ENCODE assay signal across 15 cellular contexts in the genomic region with DNA sequence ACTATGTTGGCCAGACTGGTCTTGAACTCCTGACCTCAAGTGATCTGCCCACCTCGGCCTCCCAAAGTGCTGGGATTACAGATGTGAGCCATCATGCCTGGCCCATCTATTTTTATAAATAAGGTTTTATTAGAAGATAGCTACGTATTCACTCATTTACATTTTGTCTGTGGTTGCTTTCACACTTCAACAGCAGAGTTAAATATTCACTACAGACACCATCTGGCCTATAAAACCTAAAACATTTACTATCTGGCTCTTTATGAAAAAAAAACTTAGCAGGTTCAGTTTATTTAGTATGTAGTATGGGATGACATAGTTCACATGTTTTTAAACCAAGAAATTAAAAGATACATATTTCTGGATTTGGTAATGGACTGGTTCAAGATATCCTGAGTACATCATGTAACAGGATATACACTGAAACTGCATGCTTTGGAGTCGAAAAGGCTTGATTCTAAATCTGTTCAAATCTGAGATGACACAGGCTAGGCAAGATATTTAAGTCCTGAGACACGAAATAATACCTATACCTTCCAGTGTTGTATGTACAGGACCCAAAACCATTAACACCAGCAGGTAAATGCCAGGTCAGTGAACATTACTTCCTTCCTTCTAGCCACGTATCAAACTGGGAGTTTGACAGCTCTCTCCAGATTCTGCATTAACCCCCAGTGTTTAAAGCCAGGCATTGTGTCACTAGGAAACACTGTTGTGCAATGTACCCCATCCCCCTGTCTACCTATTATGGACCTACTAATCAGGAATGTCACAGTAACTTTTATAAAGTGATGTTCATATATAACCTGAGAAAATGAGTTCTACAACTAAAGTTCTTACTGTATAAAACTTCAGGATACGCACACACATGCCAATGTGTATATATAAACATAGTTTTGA. TPM values are rescaled to one million over a fixed set of nuclear protein-coding genes. Genes with fewer than 3 reads are reported as not detected.
DNase-seq lines count a peak whose midpoint lies in the region; ATAC-seq and TF ChIP-seq lines count a peak whose summit lies in the region.
"Had no signal": no experiment of that assay in that cellular context is flagged by ENCODE, and none has a peak within 500 bp of the region (broad histone marks: within the 10 kb centered on the region; RNA-seq: fewer than 3 reads in every experiment).

No MANE protein-coding gene starts in this region.

- H3K4me1 ChIP-seq in naive thymus-derived CD4-positive, alpha-beta T cell (ENCODE audit: control insufficient read depth in 2 of 2, insufficient read depth in 2 of 2, low read length in 2 of 2) = no peaks in the 10 kb centered on the region

- peak; percentile 60 for ATAC-seq in HG03108 (IDR thresholded peaks at IDR 0.05; ENCODE audit: unreplicated experiment)
- ATAC-seq in naive thymus-derived CD4-positive, alpha-beta T cell = no peak
- ATAC-seq: Panc1, sciatic nerve had no signal

- no peak for TF ChIP-seq CTCF in chondrocyte (IDR thresholded peaks at IDR 0.05)

- peak overlapping the region; percentile 4 for H3K27ac Mint-ChIP-seq in T-helper 1 cell treated with Interleukin-12 subunit alpha and Interleukin-12 subunit beta and Interleukin-4 antibody, amounts not matched to agents 30 μg/mL and 1 μg/mL, for 36 hours
- H3K27ac Mint-ChIP-seq in chondrocyte (ENCODE audit: unreplicated experiment) = peak overlapping the region; percentile 72
- peak overlapping the region in 6 of 9 donors; percentile 6 to 70 (median 18) for H3K27ac Mint-ChIP-seq in naive thymus-derived CD4-positive, alpha-beta T cell

- peaks cover 66% of the 10 kb centered on the region for H3K36me3 Mint-ChIP-seq in T-helper 1 cell treated with Interleukin-12 subunit alpha and Interleukin-12 subunit beta and Interleukin-4 antibody, amounts not matched to agents 30 μg/mL and 1 μg/mL, for 36 hours (ENCODE audit: low read depth)
- H3K36me3 Mint-ChIP-seq in chondrocyte (ENCODE audit: low read depth) = peaks cover 45% of the 10 kb centered on the region
- H3K36me3 Mint-ChIP-seq in naive thymus-derived CD4-positive, alpha-beta T cell = peaks cover 17 to 64% (median 41%) of the 10 kb centered on the region in 5 donors

- DNase-seq in T-helper 1 cell (no peak), chondrocyte (ENCODE audit: low spot score) (no peak), GOT3 (lab: John Stamatoyannopoulos, UW) (no peak), NCI-H2227 (lab: John Stamatoyannopoulos, UW; ENCODE audit: unreplicated experiment) (no peak), GM03348 (ENCODE audit: low spot score) (no peak)
- no peak for DNase-seq in naive thymus-derived CD4-positive, alpha-beta T cell
- DNase-seq: activated T-cell treated with anti-CD3 and anti-CD28 coated beads, Interleukin-2, amount 50 U/mL, for 1 hour; NCI-H524 treated with DMSO at 0.1 percent for 48 hours had no signal

- H3K9me3 ChIP-seq in naive thymus-derived CD4-positive, alpha-beta T cell (ENCODE audit: control insufficient read depth in 2 of 3, low read length in 3 of 3) = no peaks in the 10 kb centered on the region

- no peaks in the 10 kb centered on the region for H3K9me3 Mint-ChIP-seq in T-helper 1 cell treated with Interleukin-12 subunit alpha and Interleukin-12 subunit beta and Interleukin-4 antibody, amounts not matched to agents 30 μg/mL and 1 μg/mL, for 36 hours
- no peaks in the 10 kb centered on the region for H3K9me3 Mint-ChIP-seq in chondrocyte (ENCODE audit: low read depth)
- peaks cover 0 to 2% (median 0%) of the 10 kb centered on the region in 11 donors for H3K9me3 Mint-ChIP-seq in naive thymus-derived CD4-positive, alpha-beta T cell
- H3K9me3 Mint-ChIP-seq: nephron had no signal

- H3K27ac ChIP-seq in naive thymus-derived CD4-positive, alpha-beta T cell (ENCODE audit: low read depth, low read length) = no peak overlapping the region
- H3K27ac ChIP-seq: coronary artery, KMS-11 had no signal

- no peaks in the 10 kb centered on the region for H3K27me3 Mint-ChIP-seq in T-helper 1 cell treated with Interleukin-12 subunit alpha and Interleukin-12 subunit beta and Interleukin-4 antibody, amounts not matched to agents 30 μg/mL and 1 μg/mL, for 36 hours (ENCODE audit: low read depth)
- H3K27me3 Mint-ChIP-seq in chondrocyte (ENCODE audit: low read depth) = no peaks in the 10 kb centered on the region
- H3K27me3 Mint-ChIP-seq in naive thymus-derived CD4-positive, alpha-beta T cell = no peaks in the 10 kb centered on the region

- no peaks in the 10 kb centered on the region for H3K27me3 ChIP-seq in naive thymus-derived CD4-positive, alpha-beta T cell (ENCODE audit: control insufficient read depth in 2 of 2, insufficient read depth in 2 of 2, low read length in 2 of 2)

- POLR2A ChIA-PET in naive thymus-derived CD4-positive, alpha-beta T cell (lab: Charles Lee) = no interaction called here

- no peak overlapping the region for H3K4me3 ChIP-seq in naive thymus-derived CD4-positive, alpha-beta T cell (ENCODE audit: low read length)
- H3K4me3 ChIP-seq: coronary artery had no signal

- H3K36me3 ChIP-seq in naive thymus-derived CD4-positive, alpha-beta T cell (ENCODE audit: control insufficient read depth in 2 of 3, insufficient read depth in 3 of 3, low read length in 3 of 3) = peaks cover 21 to 83% (median 33%) of the 10 kb centered on the region in 3 experiments

- CTCF ChIA-PET in naive thymus-derived CD4-positive, alpha-beta T cell (lab: Charles Lee) = no interaction called here

- intact Hi-C loops in naive thymus-derived CD4-positive, alpha-beta T cell (cut with micrococcal nuclease) = no loop called here

- peaks cover 14% of the 10 kb centered on the region for H3K4me1 Mint-ChIP-seq in T-helper 1 cell treated with Interleukin-12 subunit alpha and Interleukin-12 subunit beta and Interleukin-4 antibody, amounts not matched to agents 30 μg/mL and 1 μg/mL, for 36 hours (ENCODE audit: low read depth)
- peaks cover 66% of the 10 kb centered on the region for H3K4me1 Mint-ChIP-seq in chondrocyte (ENCODE audit: low read depth)
- peaks cover 7 to 53% (median 23%) of the 10 kb centered on the region in 7 donors for H3K4me1 Mint-ChIP-seq in naive thymus-derived CD4-positive, alpha-beta T cell

- H3K4me3 Mint-ChIP-seq in T-helper 1 cell treated with Interleukin-12 subunit alpha and Interleukin-12 subunit beta and Interleukin-4 antibody, amounts not matched to agents 30 μg/mL and 1 μg/mL, for 36 hours = no peak overlapping the region
- H3K4me3 Mint-ChIP-seq in chondrocyte (ENCODE audit: unreplicated experiment) = no peak overlapping the region
- no peak overlapping the region for H3K4me3 Mint-ChIP-seq in naive thymus-derived CD4-positive, alpha-beta T cell
- H3K4me3 Mint-ChIP-seq: nephron had no signal

RNA-seq across cellular contexts. Expression of a gene that starts 54.3 kb away (rescaled TPM):
- 46.8 to 69.3 TPM (median 47.3 TPM) in 3 replicates for total RNA-seq in chondrocyte
- total RNA-seq in naive thymus-derived CD4-positive, alpha-beta T cell = under 1 TPM; 0.19 to 0.42 (median 0.30) TPM
- polyA plus RNA-seq in naive thymus-derived CD4-positive, alpha-beta T cell = under 1 TPM in 1 of 2 donors, not detected in 1; 0.07 TPM

Comparison
In these comparisons a context has a peak if more than half of its experiments do, and no peak if none do; other contexts are left out.
1. H3K27ac Mint-ChIP-seq: peak in every context shown above with its lines; median percentile 72 in chondrocyte; 18 in naive thymus-derived CD4-positive, alpha-beta T cell; 4 in T-helper 1 cell treated with Interleukin-12 subunit alpha and Interleukin-12 subunit beta and Interleukin-4 antibody, amounts not matched to agents 30 μg/mL and 1 μg/mL, for 36 hours.
2. RNA of a gene that starts 54.3 kb away (total RNA-seq): 46.8 to 69.3 TPM in chondrocyte; 0.19 to 0.42 TPM in naive thymus-derived CD4-positive, alpha-beta T cell; every median in the first group is over 10 times any median in the second.